In the genomic region with DNA sequence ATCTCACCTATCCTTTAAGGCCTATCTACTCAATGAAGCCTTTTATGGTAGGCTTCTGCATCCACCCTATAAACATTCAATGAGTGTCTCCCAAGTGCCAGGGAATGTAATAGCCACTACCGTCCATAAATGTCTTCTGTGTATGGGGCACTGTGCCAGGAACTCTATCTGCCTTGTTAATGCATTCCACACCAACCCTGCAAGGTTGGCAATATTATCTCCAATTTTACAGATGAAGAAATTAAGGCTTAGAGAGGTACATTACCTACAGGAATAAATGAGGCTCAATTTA, we compare ENCODE assay signal across 14 cellular contexts. TPM values are rescaled to one million over a fixed set of nuclear protein-coding genes. Genes with fewer than 3 reads are reported as not detected.
A peak's percentile ranks its signal among the peaks of the same experiment; 100 is the strongest.
DNase-seq lines count a peak whose midpoint lies in the region; ATAC-seq and TF ChIP-seq lines count a peak whose summit lies in the region.
"Had no signal": no experiment of that assay in that cellular context is flagged by ENCODE, and none has a peak within 500 bp of the region (broad histone marks: within the 10 kb centered on the region; RNA-seq: fewer than 3 reads in every experiment).

No MANE protein-coding gene starts in this region.

- POLR2A ChIA-PET in Panc1 (lab: Charles Lee): no interaction called here

- H3K4me1 ChIP-seq in Panc1 (ENCODE audit: control insufficient read depth, insufficient read depth, low read length): peaks cover 94% of the 10 kb centered on the region
- H3K4me1 ChIP-seq in spleen: peaks cover 66 to 100% (median 97%) of the 10 kb centered on the region in 6 donors

- TSS peak; percentile 6 for BruUV-seq in Panc1 (replicated peaks; lab: Mats Ljungman, UMichigan)

- H3K9me3 ChIP-seq in Panc1 (ENCODE audit: control insufficient read depth, insufficient read depth, low read depth, low read length) (no peaks in the 10 kb centered on the region), spleen (no peaks in the 10 kb centered on the region)
- H3K9me3 ChIP-seq: thyroid gland had no signal

- in situ Hi-C loops in Panc1 (cut with HindIII; ENCODE audit: low pct_unique_long_range_greater_than_20kb, low sequenced_read_pairs): no loop called here

- H3K27ac ChIP-seq in Panc1 (ENCODE audit: low read length): peak overlapping the region; percentile 93
- peak overlapping the region in 6 of 8 donors; percentile 52 to 80 (median 63) for H3K27ac ChIP-seq in spleen
- H3K27ac ChIP-seq: thyroid gland had no signal

- H3K27me3 Mint-ChIP-seq in activated CD4-positive, alpha-beta T cell treated with anti-CD3 and anti-CD28 coated beads, Interleukin-2, amount 10 ng/mL, durations not matched to agents 24 days and 14 days: no peaks in the 10 kb centered on the region
- H3K27me3 Mint-ChIP-seq in effector memory CD8-positive, alpha-beta T cell: no peaks in the 10 kb centered on the region

- no peak for DNase-seq in activated CD4-positive, alpha-beta T cell treated with anti-CD3 and anti-CD28 coated beads, Interleukin-2, amount 10 ng/mL, durations not matched to agents 24 days and 14 days
- no peak for DNase-seq in activated CD4-positive, alpha-beta T cell treated with anti-CD3 and anti-CD28 coated beads, Interleukin-2, amount 50 U/mL, for 4 hours
- DNase-seq in Panc1 (ENCODE audit: low read depth, low spot score) (no peak), spleen (no peak), cerebellar cortex (ENCODE audit: low spot score) (no peak), DMS79 treated with DMSO at 0.1 percent for 48 hours (lab: John Stamatoyannopoulos, UW) (no peak)
- DNase-seq in effector memory CD8-positive, alpha-beta T cell: no peak
- DNase-seq: NCI-H1930; SHP77 treated with DMSO at 0.1 percent for 48 hours; stimulated activated CD4-positive, alpha-beta T cell treated with anti-CD3 and anti-CD28 coated beads, Interleukin-2, amount 100 ng/mL, for 48 hours; thyroid gland had no signal

- peaks cover 72% of the 10 kb centered on the region for H3K4me1 Mint-ChIP-seq in activated CD4-positive, alpha-beta T cell treated with anti-CD3 and anti-CD28 coated beads, Interleukin-2, amount 10 ng/mL, durations not matched to agents 24 days and 14 days
- peaks cover 66 to 82% of the 10 kb centered on the region in 2 donors for H3K4me1 Mint-ChIP-seq in effector memory CD8-positive, alpha-beta T cell (ENCODE audit: low read depth in 2 of 2)

- ATAC-seq in Panc1 (no peak), GM21526 (IDR thresholded peaks at IDR 0.05; ENCODE audit: low FRiP score, unreplicated experiment) (no peak)
- ATAC-seq in effector memory CD8-positive, alpha-beta T cell (replicated peaks): no peak

- no peak for TF ChIP-seq CTCF in Panc1 (IDR thresholded peaks at IDR 0.05)
- TF ChIP-seq CTCF in spleen (IDR thresholded peaks at IDR 0.05 in 8 of 11, conservative IDR thresholded peaks at IDR 0.05 in 3 of 11): no peak

- H3K36me3 Mint-ChIP-seq in activated CD4-positive, alpha-beta T cell treated with anti-CD3 and anti-CD28 coated beads, Interleukin-2, amount 10 ng/mL, durations not matched to agents 24 days and 14 days (ENCODE audit: low read depth): peaks cover 56% of the 10 kb centered on the region
- peaks cover 10% of the 10 kb centered on the region for H3K36me3 Mint-ChIP-seq in effector memory CD8-positive, alpha-beta T cell (ENCODE audit: insufficient read depth)

- no peaks in the 10 kb centered on the region for H3K9me3 Mint-ChIP-seq in activated CD4-positive, alpha-beta T cell treated with anti-CD3 and anti-CD28 coated beads, Interleukin-2, amount 10 ng/mL, durations not matched to agents 24 days and 14 days
- no peaks in the 10 kb centered on the region for H3K9me3 Mint-ChIP-seq in effector memory CD8-positive, alpha-beta T cell
- H3K9me3 Mint-ChIP-seq: nephron had no signal

- intact Hi-C loops in activated CD4-positive, alpha-beta T cell treated with anti-CD3 and anti-CD28 coated beads, Interleukin-2, amount 10 ng/mL, durations not matched to agents 24 days and 14 days (cut with micrococcal nuclease): loop anchor here (5.0 kb wide), 1 partner anchor 91 kb away; no protein-coding TSS in a partner anchor
- intact Hi-C loops in Panc1 (cut with micrococcal nuclease; ENCODE audit: unreplicated experiment) (no loop called here), spleen (cut with DNase I; ENCODE audit: low total_unique reads) (no loop called here)

- peak overlapping the region; percentile 26 for H3K4me3 Mint-ChIP-seq in activated CD4-positive, alpha-beta T cell treated with anti-CD3 and anti-CD28 coated beads, Interleukin-2, amount 10 ng/mL, durations not matched to agents 24 days and 14 days
- peak overlapping the region; percentile 37 to 48 for H3K4me3 Mint-ChIP-seq in effector memory CD8-positive, alpha-beta T cell
- H3K4me3 Mint-ChIP-seq: nephron had no signal

- H3K4me3 ChIP-seq in Panc1 (ENCODE audit: low read depth in 2 of 2, low read length in 2 of 2) (no peak overlapping the region), spleen (no peak overlapping the region)
- H3K4me3 ChIP-seq: thyroid gland had no signal

- H3K27me3 ChIP-seq in Panc1 (ENCODE audit: control insufficient read depth, insufficient read depth, low read length) (no peaks in the 10 kb centered on the region), spleen (replicated peaks in 1 of 7) (no peaks in the 10 kb centered on the region)
- H3K27me3 ChIP-seq: thyroid gland had no signal

- H3K36me3 ChIP-seq in Panc1 (ENCODE audit: control insufficient read depth, insufficient read depth, low read length): no peaks in the 10 kb centered on the region
- peaks cover 0 to 7% (median 2%) of the 10 kb centered on the region in 6 donors for H3K36me3 ChIP-seq in spleen
- H3K36me3 ChIP-seq: thyroid gland had no signal

- no peak for TF ChIP-seq POLR2A in spleen (IDR thresholded peaks at IDR 0.05)

- CTCF ChIA-PET in Panc1 (lab: Charles Lee): no interaction called here

- 62 to 83% (median 68%) methylated on average over 1 of the region's 1 CpG for WGBS in spleen, 5 donors

- peak overlapping the region; percentile 34 for H3K27ac Mint-ChIP-seq in activated CD4-positive, alpha-beta T cell treated with anti-CD3 and anti-CD28 coated beads, Interleukin-2, amount 10 ng/mL, durations not matched to agents 24 days and 14 days
- H3K27ac Mint-ChIP-seq in effector memory CD8-positive, alpha-beta T cell: peak overlapping the region; percentile 77 to 95

RNA-seq across cellular contexts. Expression of a gene that starts 20.0 kb away (rescaled TPM):
- total RNA-seq in activated CD4-positive, alpha-beta T cell treated with anti-CD3 and anti-CD28 coated beads, Interleukin-2, amount 10 ng/mL, durations not matched to agents 24 days and 14 days: 57.4 and 61.0 TPM in 2 replicates
- 80.8 TPM for total RNA-seq in Panc1 (2021; ENCODE audit: unreplicated experiment)
- polyA plus RNA-seq in Panc1 (2012; ENCODE audit: insufficient read length): 60.3 TPM
- 10 to 100 TPM; 22.1 to 36.3 (median 32.1) TPM for total RNA-seq in spleen
- polyA plus RNA-seq in spleen: 10 to 100 TPM; 17.3 to 18.8 (median 18.0) TPM

RNA-seq across cellular contexts. Expression of a gene that starts 34.9 kb away (rescaled TPM):
- total RNA-seq in activated CD4-positive, alpha-beta T cell treated with anti-CD3 and anti-CD28 coated beads, Interleukin-2, amount 10 ng/mL, durations not matched to agents 24 days and 14 days: 0.28 and 0.40 TPM in 2 replicates
- total RNA-seq in Panc1 (2021; ENCODE audit: unreplicated experiment) (0.26 TPM), spleen (under 1 TPM in 1 of 7 donors, not detected in 6; 0.17 TPM)
- 0.17 TPM for polyA plus RNA-seq in Panc1 (2012; ENCODE audit: insufficient read length)
- under 1 TPM in 2 of 3 donors, not detected in 1; 0.08 to 0.09 TPM for polyA plus RNA-seq in spleen
- total RNA-seq: cerebellum, thyroid gland had no signal
